In genomic region chr17:47696717-47697642, GRCh38 we compare ENCODE assay signal across 14 cellular contexts. TPM values are rescaled to one million over a fixed set of nuclear protein-coding genes. Genes with fewer than 3 reads are reported as not detected.
DNase-seq lines count a peak whose midpoint lies in the region; ATAC-seq, FAIRE-seq and TF ChIP-seq lines count a peak whose summit lies in the region.
"Had no signal": no experiment of that assay in that cellular context is flagged by ENCODE, and none has a peak within 500 bp of the region (broad histone marks: within the 10 kb centered on the region; RNA-seq: fewer than 3 reads in every experiment).

No MANE protein-coding gene starts in this region.

- DNase-seq in activated naive CD4-positive, alpha-beta T cell treated with Interleukin-2 at 50 U/mL for 16 hours = no peak
- DNase-seq in T-cell (no peak), kidney (peak; percentile 59), GDM1 (lab: John Stamatoyannopoulos, UW) (no peak), NCI-H128 (lab: John Stamatoyannopoulos, UW; ENCODE audit: unreplicated experiment) (no peak), NK-92 (lab: John Stamatoyannopoulos, UW; ENCODE audit: unreplicated experiment) (no peak)
- peak in 1 of 2 donors; percentile 19 for DNase-seq in stimulated activated naive CD8-positive, alpha-beta T cell treated with anti-CD3 and anti-CD28 coated beads, Interleukin-15, amount 100 ng/mL, for 72 hours
- DNase-seq: activated CD4-positive, alpha-beta T cell treated with anti-CD3 and anti-CD28 coated beads, Interleukin-2, amount 50 U/mL, for 48 hours; esophagus squamous epithelium; mammary epithelial cell; MM.1S had no signal

- H3K4me1 ChIP-seq in kidney (ENCODE audit: control insufficient read depth in 1 of 2, insufficient read depth in 1 of 2, low read depth in 1 of 2, low read length in 2 of 2) = peaks cover 13 to 22% of the 10 kb centered on the region in 2 donors

- CTCF ChIA-PET in T-cell (lab: Charles Lee) = interaction anchor here (0.6 to 1.3 kb wide), 3 partner anchors 9 to 198 kb away, joined by 3 read pairs; no protein-coding TSS in a partner anchor

- no peak overlapping the region for H3K27ac ChIP-seq in kidney (ENCODE audit: low read depth in 2 of 2, low read length in 2 of 2)

- no peaks in the 10 kb centered on the region for H3K9me3 Mint-ChIP-seq in activated naive CD4-positive, alpha-beta T cell treated with anti-CD3 and anti-CD28 coated beads, Interleukin-2, amount 50 U/mL, for 24 hours
- H3K9me3 Mint-ChIP-seq in T-cell = no peaks in the 10 kb centered on the region
- no peaks in the 10 kb centered on the region for H3K9me3 Mint-ChIP-seq in stimulated activated naive CD8-positive, alpha-beta T cell treated with anti-CD3 and anti-CD28 coated beads, Interleukin-15, amount 100 ng/mL, for 72 hours

- no peak for FAIRE-seq in kidney (lab: Jason Lieb, UNC)
- FAIRE-seq: H54 had no signal

- peak overlapping the region in 1 of 2 donors; percentile 32 for H3K4me3 ChIP-seq in kidney (ENCODE audit: low read length in 2 of 2)

- ATAC-seq in T-cell (replicated peaks in 1 of 4) = no peak
- ATAC-seq in stimulated activated naive CD8-positive, alpha-beta T cell treated with anti-CD3 and anti-CD28 coated beads, Interleukin-15, amount 100 ng/mL, for 72 hours = no peak
- ATAC-seq: T-helper 17 cell had no signal

- H3K36me3 Mint-ChIP-seq in activated naive CD4-positive, alpha-beta T cell treated with anti-CD3 and anti-CD28 coated beads, Interleukin-2, amount 50 U/mL, for 24 hours = peaks cover 10% of the 10 kb centered on the region
- H3K36me3 Mint-ChIP-seq in T-cell = no peaks in the 10 kb centered on the region

- no peak overlapping the region for H3K9ac ChIP-seq in kidney (ENCODE audit: low read length in 2 of 2)

- H3K4me1 Mint-ChIP-seq in activated naive CD4-positive, alpha-beta T cell treated with anti-CD3 and anti-CD28 coated beads, Interleukin-2, amount 50 U/mL, for 24 hours = peaks cover 67% of the 10 kb centered on the region
- peaks cover 33 to 61% (median 39%) of the 10 kb centered on the region in 3 donors for H3K4me1 Mint-ChIP-seq in T-cell
- H3K4me1 Mint-ChIP-seq in stimulated activated naive CD8-positive, alpha-beta T cell treated with anti-CD3 and anti-CD28 coated beads, Interleukin-15, amount 100 ng/mL, for 72 hours = peaks cover 85% of the 10 kb centered on the region

- H3K9me3 ChIP-seq in kidney (ENCODE audit: control insufficient read depth in 1 of 2, low read length in 2 of 2) = no peaks in the 10 kb centered on the region
- H3K9me3 ChIP-seq: esophagus squamous epithelium had no signal

- TF ChIP-seq CTCF in kidney (IDR thresholded peaks at IDR 0.05; ENCODE audit: borderline replicate concordance, extremely low read depth, insufficient read depth) = no peak

- intact Hi-C loops in kidney (cut with DNase I) = no loop called here

- H3K4me3 Mint-ChIP-seq in activated naive CD4-positive, alpha-beta T cell treated with anti-CD3 and anti-CD28 coated beads, Interleukin-2, amount 50 U/mL, for 24 hours = peak overlapping the region; percentile 86
- peak overlapping the region in 1 of 3 donors; percentile 9 for H3K4me3 Mint-ChIP-seq in T-cell
- peak overlapping the region; percentile 95 to 98 for H3K4me3 Mint-ChIP-seq in stimulated activated naive CD8-positive, alpha-beta T cell treated with anti-CD3 and anti-CD28 coated beads, Interleukin-15, amount 100 ng/mL, for 72 hours
- H3K4me3 Mint-ChIP-seq: T-helper 17 cell had no signal

- peak overlapping the region; percentile 14 for H3K27ac Mint-ChIP-seq in activated naive CD4-positive, alpha-beta T cell treated with anti-CD3 and anti-CD28 coated beads, Interleukin-2, amount 50 U/mL, for 24 hours
- H3K27ac Mint-ChIP-seq in T-cell = peak overlapping the region; percentile 28
- H3K27ac Mint-ChIP-seq in stimulated activated naive CD8-positive, alpha-beta T cell treated with anti-CD3 and anti-CD28 coated beads, Interleukin-15, amount 100 ng/mL, for 72 hours = peak overlapping the region in 1 of 2 donors; percentile 84
- H3K27ac Mint-ChIP-seq: T-helper 17 cell had no signal

- H3K27me3 Mint-ChIP-seq in activated naive CD4-positive, alpha-beta T cell treated with anti-CD3 and anti-CD28 coated beads, Interleukin-2, amount 50 U/mL, for 24 hours = no peaks in the 10 kb centered on the region
- H3K27me3 Mint-ChIP-seq in T-cell = no peaks in the 10 kb centered on the region
- no peaks in the 10 kb centered on the region for H3K27me3 Mint-ChIP-seq in stimulated activated naive CD8-positive, alpha-beta T cell treated with anti-CD3 and anti-CD28 coated beads, Interleukin-15, amount 100 ng/mL, for 72 hours
- H3K27me3 Mint-ChIP-seq: T-helper 17 cell had no signal

- POLR2A ChIA-PET in T-cell (lab: Charles Lee) = no interaction called here

- peaks cover 4 to 10% of the 10 kb centered on the region in 2 donors for H3K36me3 ChIP-seq in kidney (ENCODE audit: control insufficient read depth in 1 of 2, insufficient read depth in 2 of 2, low read length in 2 of 2)

RNA-seq across cellular contexts. Expression of gene TBKBP1, which starts 3.0 kb away (rescaled TPM):
- total RNA-seq in T-cell = 10 to 100 TPM in 1 of 5 donors, 1 to 10 TPM in 4; 4.5 to 20.5 (median 7.2) TPM
- total RNA-seq in kidney = 10.1 TPM
- polyA plus RNA-seq in kidney (ENCODE audit: insufficient read depth, low read depth, low replicate concordance) = 11.2 TPM

RNA-seq across cellular contexts. Expression of gene TBX21, which starts 36.1 kb away (rescaled TPM):
- 10 to 100 TPM in 4 of 5 donors, 1 to 10 TPM in 1; 7.9 to 37.3 (median 20.8) TPM for total RNA-seq in T-cell
- total RNA-seq in kidney = 1.9 TPM
- polyA plus RNA-seq in kidney (ENCODE audit: insufficient read depth, low read depth, low replicate concordance) = 0.24 TPM
- total RNA-seq: mammary epithelial cell had no signal
- polyA plus RNA-seq: mammary epithelial cell had no signal

RNA-seq across cellular contexts. Expression of gene KPNB1, which starts 47.3 kb away (rescaled TPM):
- 100 to 1,000 TPM; 216 to 262 (median 240) TPM for total RNA-seq in T-cell
- 220 TPM for total RNA-seq in kidney
- 49.1 TPM for polyA plus RNA-seq in kidney (ENCODE audit: insufficient read depth, low read depth, low replicate concordance)
